12 cellular contexts compared by ENCODE assay signal in genomic region chr13:97275265-97275664, GRCh38. TPM values are rescaled to one million over a fixed set of nuclear protein-coding genes. Genes with fewer than 3 reads are reported as not detected.
A peak's percentile ranks its signal among the peaks of the same experiment; 100 is the strongest.
DNase-seq lines count a peak whose midpoint lies in the region; ATAC-seq and TF ChIP-seq lines count a peak whose summit lies in the region.
"Had no signal": no experiment of that assay in that cellular context is flagged by ENCODE, and none has a peak within 500 bp of the region (broad histone marks: within the 10 kb centered on the region; RNA-seq: fewer than 3 reads in every experiment).

No MANE protein-coding gene starts in this region.

- WGBS in right lobe of liver (ENCODE audit: insufficient coverage, low coverage, low lambda C conversion rate, missing lambda C conversion rate): 10% methylated on average over 4 of the region's 4 CpGs
- whole genome bisulfite sequencing in aorta, 2 donors: 3 to 8% methylated on average over 4 of the region's 4 CpGs

- H3K9ac ChIP-seq in colonic mucosa (ENCODE audit: low read depth in 2 of 2, low read length in 2 of 2): no peak overlapping the region

- H3K27ac ChIP-seq in colonic mucosa (peak overlapping the region; percentile 17), right lobe of liver (peak overlapping the region; percentile 69 to 81 (median 72)), aorta (ENCODE audit: low read depth in 1 of 2, low read length in 2 of 2) (peak overlapping the region in 1 of 2 donors; percentile 57)
- H3K27ac ChIP-seq: 22Rv1 had no signal

- intact Hi-C loops in colonic mucosa (cut with DNase I): no loop called here
- intact Hi-C loops in right lobe of liver (cut with DNase I): no loop called here
- intact Hi-C loops in aorta (cut with DNase I): no loop called here

- H3K4me3 ChIP-seq in colonic mucosa (no peak overlapping the region), right lobe of liver (peak overlapping the region in 1 of 3 donors; percentile 11), aorta (ENCODE audit: low read length in 2 of 2) (no peak overlapping the region)
- H3K4me3 ChIP-seq: MG63 had no signal

- peak; percentile 45 to 61 (median 53) for ATAC-seq in right lobe of liver
- peak; percentile 75 for ATAC-seq in aorta (ENCODE audit: low FRiP score)

- no peak for TF ChIP-seq CTCF in colonic mucosa (IDR thresholded peaks at IDR 0.05)
- no peak for TF ChIP-seq CTCF in right lobe of liver (IDR thresholded peaks at IDR 0.05)

- H3K27me3 ChIP-seq in colonic mucosa: no peaks in the 10 kb centered on the region
- no peaks in the 10 kb centered on the region for H3K27me3 ChIP-seq in right lobe of liver
- H3K27me3 ChIP-seq in aorta (ENCODE audit: control insufficient read depth in 1 of 2, insufficient read depth in 2 of 2, low read length in 1 of 2): no peaks in the 10 kb centered on the region
- H3K27me3 ChIP-seq: MG63 had no signal

- no peaks in the 10 kb centered on the region for H3K9me3 ChIP-seq in colonic mucosa
- H3K9me3 ChIP-seq in right lobe of liver: no peaks in the 10 kb centered on the region
- H3K9me3 ChIP-seq in aorta (ENCODE audit: control insufficient read depth, low read length): no peaks in the 10 kb centered on the region
- H3K9me3 ChIP-seq: MG63 had no signal

- peak; percentile 33 for TF ChIP-seq POLR2A in right lobe of liver (IDR thresholded peaks at IDR 0.05)

- no peaks in the 10 kb centered on the region for H3K36me3 ChIP-seq in colonic mucosa
- H3K36me3 ChIP-seq in right lobe of liver: no peaks in the 10 kb centered on the region
- H3K36me3 ChIP-seq in aorta (ENCODE audit: control insufficient read depth in 1 of 2, insufficient read depth in 2 of 2, low read length in 1 of 2): no peaks in the 10 kb centered on the region

- DNase-seq in NCI-H1105 treated with DMSO at 0.1 percent for 48 hours (lab: John Stamatoyannopoulos, UW): peak; percentile 46
- no peak for DNase-seq in NCI-H1105 (lab: John Stamatoyannopoulos, UW)
- no peak for DNase-seq in colonic mucosa
- DNase-seq in right lobe of liver: no peak
- no peak for DNase-seq in aorta
- DNase-seq in T1000 (lab: John Stamatoyannopoulos, UW): no peak
- DNase-seq in NCI-H82 treated with DMSO at 0.1 percent for 48 hours (lab: John Stamatoyannopoulos, UW; ENCODE audit: unreplicated experiment): no peak
- DNase-seq in SIG-M5 (lab: John Stamatoyannopoulos, UW): no peak
- DNase-seq: activated CD8-positive, alpha-beta memory T cell treated with anti-CD3 and anti-CD28 coated beads, Interleukin-2, amount 50 U/mL, for 48 hours; MG63; nucleus accumbens had no signal

- H3K4me1 ChIP-seq in colonic mucosa: peaks cover 16% of the 10 kb centered on the region
- peaks cover 0 to 63% (median 21%) of the 10 kb centered on the region in 4 donors for H3K4me1 ChIP-seq in right lobe of liver
- peaks cover 7 to 21% of the 10 kb centered on the region in 2 donors for H3K4me1 ChIP-seq in aorta (ENCODE audit: control insufficient read depth in 1 of 2, insufficient read depth in 2 of 2, low read length in 2 of 2)

RNA-seq across cellular contexts. Expression of gene MBNL2, which starts 53.1 kb away (rescaled TPM):
- total RNA-seq in colonic mucosa: 10 to 100 TPM; 28.2 to 61.8 TPM
- 100 to 1,000 TPM in 3 of 6 experiments, 10 to 100 TPM in 3; 30.3 to 135 (median 81.5) TPM for total RNA-seq in right lobe of liver
- 10 to 100 TPM; 73.4 to 79.4 TPM for total RNA-seq in aorta
- 10 to 100 TPM; 26.5 to 38.0 TPM for polyA plus RNA-seq in aorta
